Comparison of ENCODE assay signal across 2 cellular contexts in genomic region chr22:43890901-43891331, GRCh38.
TF ChIP-seq lines count a peak whose summit lies in the region.

No MANE protein-coding gene starts in this region.

TF ChIP-seq in A549, 52 proteins besides CTCF, POLR2A, EP300 and RAD21:
- no peak for TF ChIP-seq RCOR1 (IDR thresholded peaks at IDR 0.05; ENCODE audit: low read depth, low read length)
TF ChIP-seq in A549: peak in this region for 0.

TF ChIP-seq in GM23338, 12 proteins besides CTCF, POLR2A, EP300 and RAD21:
- TF ChIP-seq ZNF114 (CRISPR knock-in tag; IDR thresholded peaks at IDR 0.05) = no peak
- no peak for TF ChIP-seq ZNF331 (CRISPR knock-in tag; IDR thresholded peaks at IDR 0.05; ENCODE audit: low read depth)
TF ChIP-seq in GM23338: peak in this region for 0.
